Comparison of ENCODE assay signal across 25 cellular contexts in genomic region chr4:1381181-1381621, GRCh38. TPM values are rescaled to one million over a fixed set of nuclear protein-coding genes. Genes with fewer than 3 reads are reported as not detected.
"Had no signal": no experiment of that assay in that cellular context is flagged by ENCODE, and none has a peak within 500 bp of the region (broad histone marks: within the 10 kb centered on the region; RNA-seq: fewer than 3 reads in every experiment).

No MANE protein-coding gene starts in this region.

- ATAC-seq: activated CD8-positive, alpha-beta T cell treated with anti-CD3 and anti-CD28 coated beads, Interleukin-2, amount 10 ng/mL, durations not matched to agents 7 days and 5 days; gastrocnemius medialis; heart right ventricle; left lung; stimulated activated naive CD8-positive, alpha-beta T cell treated with anti-CD3 and anti-CD28 coated beads, Interleukin-15, Interleukin-2, amounts not matched to agents 100 U/mL and 50 U/mL, for 24 hours had no signal

- H3K27me3 Mint-ChIP-seq: activated CD4-positive, alpha-beta T cell treated with anti-CD3 and anti-CD28 coated beads, Interleukin-2, amount 10 ng/mL, durations not matched to agents 24 days and 14 days; activated naive CD8-positive, alpha-beta T cell treated with anti-CD3 and anti-CD28 coated beads for 36 hours had no signal

- H3K4me1 Mint-ChIP-seq: activated CD4-positive, alpha-beta T cell treated with anti-CD3 and anti-CD28 coated beads, Interleukin-2, amount 10 ng/mL, durations not matched to agents 24 days and 14 days; activated naive CD8-positive, alpha-beta T cell treated with anti-CD3 and anti-CD28 coated beads for 36 hours had no signal

- H3K27ac ChIP-seq: breast epithelium, gastrocnemius medialis, heart right ventricle, left lung, ovary, transverse colon, vagina had no signal

- H3K4me1 ChIP-seq: breast epithelium, gastrocnemius medialis, heart right ventricle, left lung, transverse colon, vagina had no signal

- H3K27me3 ChIP-seq: breast epithelium, gastrocnemius medialis, heart right ventricle, left lung, ovary, transverse colon, vagina had no signal

- H3K9me3 Mint-ChIP-seq: activated CD4-positive, alpha-beta T cell treated with anti-CD3 and anti-CD28 coated beads, Interleukin-2, amount 10 ng/mL, durations not matched to agents 24 days and 14 days; activated naive CD8-positive, alpha-beta T cell treated with anti-CD3 and anti-CD28 coated beads for 36 hours had no signal

- H3K4me3 ChIP-seq: breast epithelium, gastrocnemius medialis, heart right ventricle, left lung, ovary, transverse colon, vagina had no signal

- H3K27ac Mint-ChIP-seq: activated CD4-positive, alpha-beta T cell treated with anti-CD3 and anti-CD28 coated beads, Interleukin-2, amount 10 ng/mL, durations not matched to agents 24 days and 14 days; activated CD8-positive, alpha-beta T cell treated with anti-CD3 and anti-CD28 coated beads, Interleukin-2, amount 10 ng/mL, durations not matched to agents 7 days and 5 days; activated naive CD8-positive, alpha-beta T cell treated with anti-CD3 and anti-CD28 coated beads for 36 hours had no signal

- H3K4me3 Mint-ChIP-seq: activated CD4-positive, alpha-beta T cell treated with anti-CD3 and anti-CD28 coated beads, Interleukin-2, amount 10 ng/mL, durations not matched to agents 24 days and 14 days; activated CD8-positive, alpha-beta T cell treated with anti-CD3 and anti-CD28 coated beads, Interleukin-2, amount 10 ng/mL, durations not matched to agents 7 days and 5 days; activated naive CD8-positive, alpha-beta T cell treated with anti-CD3 and anti-CD28 coated beads for 36 hours had no signal

- H3K36me3 ChIP-seq: breast epithelium, ovary, transverse colon had no signal

- H3K9me3 ChIP-seq: breast epithelium, gastrocnemius medialis, heart right ventricle, left lung, ovary, transverse colon, vagina had no signal

- DNase-seq: activated CD4-positive, alpha-beta T cell treated with anti-CD3 and anti-CD28 coated beads, Interleukin-2, amount 10 ng/mL, durations not matched to agents 24 days and 14 days; activated CD4-positive, CD25-positive, alpha-beta regulatory T cell; activated CD8-positive, alpha-beta memory T cell treated with anti-CD3 and anti-CD28 coated beads, Interleukin-2, amount 50 U/mL, for 4 hours; activated CD8-positive, alpha-beta T cell treated with anti-CD3 and anti-CD28 coated beads, Interleukin-2, amount 10 ng/mL, durations not matched to agents 7 days and 5 days; activated gamma-delta T cell; activated naive CD8-positive, alpha-beta T cell treated with anti-CD3 and anti-CD28 coated beads for 36 hours; activated T-cell treated with anti-CD3 and anti-CD28 coated beads, Interleukin-2, amount 50 U/mL, for 48 hours; anterior cingulate cortex; gastrocnemius medialis; mesendoderm; stimulated activated CD4-positive, alpha-beta T cell treated with anti-CD3 and anti-CD28 coated beads, Interleukin-4, amount 100 ng/mL, for 4 hours; stimulated activated CD8-positive, alpha-beta memory T cell treated with anti-CD3 and anti-CD28 coated beads, Interleukin-4, amount 100 ng/mL, for 48 hours; stimulated activated naive CD8-positive, alpha-beta T cell treated with anti-CD3 and anti-CD28 coated beads, Interleukin-15, Interleukin-2, amounts not matched to agents 100 U/mL and 50 U/mL, for 24 hours; SW 1271; transverse colon had no signal

RNA-seq across cellular contexts. Expression of gene NKX1-1, which starts 25.0 kb away (rescaled TPM):
- total RNA-seq: activated CD4-positive, alpha-beta T cell treated with anti-CD3 and anti-CD28 coated beads, Interleukin-2, amount 10 ng/mL, durations not matched to agents 24 days and 14 days; activated CD8-positive, alpha-beta T cell treated with anti-CD3 and anti-CD28 coated beads, Interleukin-2, amount 10 ng/mL, durations not matched to agents 7 days and 5 days; activated naive CD8-positive, alpha-beta T cell treated with anti-CD3 and anti-CD28 coated beads for 36 hours; breast epithelium; dermis microvascular lymphatic vessel endothelial cell; epithelial cell of proximal tubule; gastrocnemius medialis; heart right ventricle; left lung; ovary; skeletal muscle tissue; T-helper 2 cell treated with Interferon-gamma antibody and Interleukin-4, amounts not matched to agents 100 ng/mL and 5 ng/mL, for 36 hours; transverse colon; vagina had no signal
- polyA plus RNA-seq: heart right ventricle, neural cell, ovary had no signal
